Comparison of ENCODE assay signal across 22 cellular contexts in the genomic region with DNA sequence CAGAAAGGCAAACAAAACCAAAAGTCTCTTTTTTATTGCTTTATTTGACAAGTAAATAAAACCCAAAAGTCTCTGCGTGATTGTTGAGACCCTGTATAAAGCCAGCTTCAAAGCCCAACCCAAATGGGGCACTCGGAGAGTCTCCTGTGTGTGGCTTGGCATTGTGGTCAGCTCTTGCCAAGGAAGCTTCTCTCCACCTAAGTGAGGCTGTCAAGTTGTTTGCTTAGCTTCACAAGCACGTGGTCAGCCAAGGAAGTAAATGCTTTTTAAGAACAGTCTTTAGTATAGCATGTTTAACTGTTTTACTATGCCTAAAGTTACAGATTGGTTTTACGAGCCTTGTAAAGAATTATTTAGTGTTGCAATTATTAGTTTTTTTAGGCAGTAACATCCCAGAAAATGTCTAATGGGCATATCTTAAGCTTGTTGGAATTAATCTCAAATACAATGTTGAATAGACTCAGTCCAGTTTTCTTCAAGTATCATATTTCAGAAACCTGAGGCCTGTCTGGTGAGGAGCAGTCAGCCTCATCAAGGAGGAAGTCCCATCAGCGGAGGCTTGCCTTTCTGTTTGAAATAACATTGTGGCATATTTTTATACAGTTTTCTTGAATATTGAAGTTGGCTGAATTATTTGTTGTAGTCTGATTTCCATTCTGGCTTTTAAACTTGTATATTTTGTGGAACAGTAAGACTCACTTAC.
"Had no signal": no experiment of that assay in that cellular context is flagged by ENCODE, and none has a peak within 500 bp of the region (broad histone marks: within the 10 kb centered on the region; RNA-seq: fewer than 3 reads in every experiment).

No MANE protein-coding gene starts in this region.

- H3K9me3 ChIP-seq: right atrium auricular region had no signal

- H3K27ac ChIP-seq: neural progenitor cell, right atrium auricular region, WERI-Rb-1 had no signal

- H3K4me1 ChIP-seq: neural progenitor cell, right atrium auricular region had no signal

- H3K4me3 ChIP-seq: neural progenitor cell, right atrium auricular region, smooth muscle cell had no signal

- H3K9ac ChIP-seq: neural progenitor cell had no signal

- H3K36me3 ChIP-seq: neural progenitor cell, right atrium auricular region, WERI-Rb-1 had no signal

- H2AFZ ChIP-seq: neural progenitor cell had no signal

- ATAC-seq: activated CD4-positive, CD25-positive, alpha-beta regulatory T cell treated with anti-CD3 and anti-CD28 coated beads, Interleukin-2, amount 50 U/mL, for 24 hours; left ventricle myocardium superior; naive thymus-derived CD8-positive, alpha-beta T cell; stimulated activated memory B cell treated with anti-CD40 and anti-IgM and Interleukin-4, amounts not matched to agents 10 μg/mL and 1 μg/mL and 100 μg/mL, for 72 hours; stimulated activated naive CD8-positive, alpha-beta T cell treated with anti-CD3 and anti-CD28 coated beads, Interleukin-15, amount 100 ng/mL, for 72 hours had no signal

- DNase-seq: activated CD4-positive, alpha-beta T cell treated with anti-CD3 and anti-CD28 coated beads for 48 hours; activated CD4-positive, alpha-beta T cell treated with anti-CD3 and anti-CD28 coated beads, Interleukin-2, amount 50 U/mL, for 48 hours; activated CD8-positive, alpha-beta memory T cell treated with anti-CD3 and anti-CD28 coated beads for 24 hours; activated effector memory CD4-positive, alpha-beta T cell treated with Interleukin-2 at 50 U/mL for 16 hours; activated naive CD4-positive, alpha-beta T cell treated with Interleukin-2 at 50 U/mL for 16 hours; anterior cingulate cortex; effector CD8-positive, alpha-beta T cell; glutamatergic neuron; left ventricle myocardium superior; naive thymus-derived CD8-positive, alpha-beta T cell; occipital lobe; stimulated activated CD4-positive, alpha-beta T cell treated with anti-CD3 and anti-CD28 coated beads, Interleukin-1b, Interleukin-23, amount 100 ng/mL, for 48 hours; stimulated activated CD4-positive, alpha-beta T cell treated with anti-CD3 and anti-CD28 coated beads, Interleukin-4, amount 100 ng/mL, for 4 hours; stimulated activated CD8-positive, alpha-beta memory T cell treated with anti-CD3 and anti-CD28 coated beads, Interleukin-4, amount 100 ng/mL, for 48 hours; stimulated activated naive CD8-positive, alpha-beta T cell treated with anti-CD3 and anti-CD28 coated beads, Interleukin-15, amount 100 ng/mL, for 72 hours; substantia nigra; WERI-Rb-1 had no signal

- H3K4me2 ChIP-seq: neural progenitor cell, smooth muscle cell had no signal

- H3K27me3 ChIP-seq: neural progenitor cell, right atrium auricular region had no signal
